1 cellular context compared by ENCODE assay signal in genomic region chr1:175162955-175163354, GRCh38.
TF ChIP-seq lines count a peak whose summit lies in the region.

No MANE protein-coding gene starts in this region.

TF ChIP-seq in SK-N-SH, 30 proteins besides CTCF, POLR2A, EP300 and RAD21 (continued from another document):
- TF ChIP-seq, protein P1, sequence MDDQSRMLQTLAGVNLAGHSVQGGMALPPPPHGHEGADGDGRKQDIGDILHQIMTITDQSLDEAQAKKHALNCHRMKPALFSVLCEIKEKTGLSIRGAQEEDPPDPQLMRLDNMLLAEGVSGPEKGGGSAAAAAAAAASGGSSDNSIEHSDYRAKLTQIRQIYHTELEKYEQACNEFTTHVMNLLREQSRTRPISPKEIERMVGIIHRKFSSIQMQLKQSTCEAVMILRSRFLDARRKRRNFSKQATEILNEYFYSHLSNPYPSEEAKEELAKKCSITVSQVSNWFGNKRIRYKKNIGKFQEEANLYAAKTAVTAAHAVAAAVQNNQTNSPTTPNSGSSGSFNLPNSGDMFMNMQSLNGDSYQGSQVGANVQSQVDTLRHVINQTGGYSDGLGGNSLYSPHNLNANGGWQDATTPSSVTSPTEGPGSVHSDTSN (IDR thresholded peaks at IDR 0.05): no peak
- no peak for TF ChIP-seq REST (IDR thresholded peaks at IDR 0.05; ENCODE audit: low read depth, low read length)
- no peak for TF ChIP-seq FOSL2 (IDR thresholded peaks at IDR 0.05; ENCODE audit: borderline replicate concordance, low read depth)
- no peak for TF ChIP-seq SMC3 (IDR thresholded peaks at IDR 0.05; ENCODE audit: low read depth, low read length)
